In genomic region chr6:71588490-71588889, GRCh38 we compare ENCODE assay signal across 14 cellular contexts.
"Had no signal": no experiment of that assay in that cellular context is flagged by ENCODE, and none has a peak within 500 bp of the region (broad histone marks: within the 10 kb centered on the region; RNA-seq: fewer than 3 reads in every experiment).

No MANE protein-coding gene starts in this region.

- H3K4me3 ChIP-seq: colonic mucosa, left ventricle myocardium inferior, prostate gland, tibial artery, uterus had no signal

- H3K4me1 Mint-ChIP-seq: activated CD4-positive, alpha-beta T cell treated with anti-CD3 and anti-CD28 coated beads for 36 hours; activated CD8-positive, alpha-beta memory T cell treated with anti-CD3 and anti-CD28 coated beads, Interleukin-2, amount 10 ng/mL, durations not matched to agents 7 days and 5 days; brain; central memory CD8-positive, alpha-beta T cell; stimulated activated naive B cell treated with anti-CD40 and anti-IgM and Interleukin-4, amounts not matched to agents 10 μg/mL and 1 μg/mL and 100 μg/mL, for 72 hours had no signal

- H3K4me3 Mint-ChIP-seq: activated CD4-positive, alpha-beta T cell treated with anti-CD3 and anti-CD28 coated beads for 36 hours; activated CD8-positive, alpha-beta memory T cell treated with anti-CD3 and anti-CD28 coated beads, Interleukin-2, amount 10 ng/mL, durations not matched to agents 7 days and 5 days; brain; central memory CD8-positive, alpha-beta T cell; stimulated activated naive B cell treated with anti-CD40 and anti-IgM and Interleukin-4, amounts not matched to agents 10 μg/mL and 1 μg/mL and 100 μg/mL, for 72 hours had no signal

- ATAC-seq: activated CD4-positive, alpha-beta T cell treated with anti-CD3 and anti-CD28 coated beads for 36 hours; activated CD8-positive, alpha-beta memory T cell treated with anti-CD3 and anti-CD28 coated beads, Interleukin-2, amount 10 ng/mL, durations not matched to agents 7 days and 5 days; sciatic nerve; stimulated activated naive B cell treated with anti-CD40 and anti-IgM and Interleukin-4, amounts not matched to agents 10 μg/mL and 1 μg/mL and 100 μg/mL, for 72 hours had no signal

- H3K27ac ChIP-seq: colonic mucosa, left ventricle myocardium inferior, prostate gland, tibial artery, uterus had no signal

- H3K27ac Mint-ChIP-seq: activated CD4-positive, alpha-beta T cell treated with anti-CD3 and anti-CD28 coated beads for 36 hours; activated CD8-positive, alpha-beta memory T cell treated with anti-CD3 and anti-CD28 coated beads, Interleukin-2, amount 10 ng/mL, durations not matched to agents 7 days and 5 days; brain; stimulated activated naive B cell treated with anti-CD40 and anti-IgM and Interleukin-4, amounts not matched to agents 10 μg/mL and 1 μg/mL and 100 μg/mL, for 72 hours had no signal

- H3K36me3 ChIP-seq: colonic mucosa, left ventricle myocardium inferior, prostate gland, tibial artery, uterus had no signal

- H3K4me1 ChIP-seq: colonic mucosa, left ventricle myocardium inferior, prostate gland, tibial artery, uterus had no signal

- H3K27me3 Mint-ChIP-seq: activated CD8-positive, alpha-beta memory T cell treated with anti-CD3 and anti-CD28 coated beads, Interleukin-2, amount 10 ng/mL, durations not matched to agents 7 days and 5 days; brain; central memory CD8-positive, alpha-beta T cell had no signal

- DNase-seq: activated CD4-positive, alpha-beta T cell treated with anti-CD3 and anti-CD28 coated beads for 36 hours; activated CD4-positive, alpha-beta T cell treated with anti-CD3 and anti-CD28 coated beads, Interleukin-2, amount 50 U/mL, for 48 hours; activated CD8-positive, alpha-beta memory T cell treated with anti-CD3 and anti-CD28 coated beads, Interleukin-2, amount 10 ng/mL, durations not matched to agents 7 days and 5 days; activated naive CD4-positive, alpha-beta T cell; colonic mucosa; hypothalamus; left ventricle myocardium inferior; stimulated activated naive B cell treated with anti-CD40 and anti-IgM and Interleukin-4, amounts not matched to agents 10 μg/mL and 1 μg/mL and 100 μg/mL, for 72 hours; tibial artery; uterus had no signal

- H3K9me3 ChIP-seq: colonic mucosa, left ventricle myocardium inferior, prostate gland, tibial artery, uterus had no signal

- H3K36me3 Mint-ChIP-seq: activated CD8-positive, alpha-beta memory T cell treated with anti-CD3 and anti-CD28 coated beads, Interleukin-2, amount 10 ng/mL, durations not matched to agents 7 days and 5 days; brain had no signal

- H3K27me3 ChIP-seq: colonic mucosa, tibial artery, uterus had no signal
